In genomic region chr3:30285188-30286006, GRCh38 we compare ENCODE assay signal across 13 cellular contexts.
DNase-seq lines count a peak whose midpoint lies in the region; ATAC-seq and TF ChIP-seq lines count a peak whose summit lies in the region.
"Had no signal": no experiment of that assay in that cellular context is flagged by ENCODE, and none has a peak within 500 bp of the region (broad histone marks: within the 10 kb centered on the region; RNA-seq: fewer than 3 reads in every experiment).

No MANE protein-coding gene starts in this region.

- H3K36me3 ChIP-seq in Loucy (ENCODE audit: insufficient read depth, low read length) (no peaks in the 10 kb centered on the region), left lung (no peaks in the 10 kb centered on the region), subcutaneous abdominal adipose tissue (ENCODE audit: control insufficient read depth in 5 of 5, insufficient read depth in 5 of 5, low read length in 5 of 5) (no peaks in the 10 kb centered on the region)
- no peaks in the 10 kb centered on the region for H3K36me3 ChIP-seq in CD8-positive, alpha-beta memory T cell (ENCODE audit: insufficient read depth, low read length)
- H3K36me3 ChIP-seq: pancreas had no signal

- H3K4me3 ChIP-seq in Loucy (ENCODE audit: low read length, poor library complexity, severe bottlenecking) = peak overlapping the region; percentile 3
- H3K4me3 ChIP-seq in left lung = no peak overlapping the region
- no peak overlapping the region for H3K4me3 ChIP-seq in subcutaneous abdominal adipose tissue (ENCODE audit: low read depth in 1 of 5, low read length in 5 of 5)
- no peak overlapping the region for H3K4me3 ChIP-seq in CD8-positive, alpha-beta memory T cell (ENCODE audit: low read length)
- H3K4me3 ChIP-seq: pancreas had no signal

- no peak overlapping the region for H3K4me3 Mint-ChIP-seq in chondrocyte (ENCODE audit: unreplicated experiment)
- H3K4me3 Mint-ChIP-seq in CD8-positive, alpha-beta memory T cell = no peak overlapping the region

- CTCF ChIA-PET in CD8-positive, alpha-beta memory T cell (lab: Charles Lee) = no interaction called here

- no peaks in the 10 kb centered on the region for H3K27me3 Mint-ChIP-seq in chondrocyte (ENCODE audit: low read depth)
- H3K27me3 Mint-ChIP-seq in CD8-positive, alpha-beta memory T cell = peaks cover 0 to 1% of the 10 kb centered on the region in 2 donors
- H3K27me3 Mint-ChIP-seq: brain had no signal

- peak overlapping the region; percentile 27 for H3K27ac Mint-ChIP-seq in chondrocyte (ENCODE audit: unreplicated experiment)
- no peak overlapping the region for H3K27ac Mint-ChIP-seq in CD8-positive, alpha-beta memory T cell

- peak overlapping the region; percentile 45 for H3K4me2 ChIP-seq in Loucy (ENCODE audit: low read depth, low read length, poor library complexity, severe bottlenecking)

- peaks cover 2% of the 10 kb centered on the region; the same call in 1 of the 2 replicates for H3F3A ChIP-seq in Loucy (ENCODE audit: low read depth)

- no peaks in the 10 kb centered on the region for H3K9me3 ChIP-seq in Loucy (ENCODE audit: insufficient read depth, low read depth, low read length)
- no peaks in the 10 kb centered on the region for H3K9me3 ChIP-seq in left lung
- H3K9me3 ChIP-seq in subcutaneous abdominal adipose tissue (ENCODE audit: control insufficient read depth in 5 of 5, low read length in 5 of 5) = no peaks in the 10 kb centered on the region
- H3K9me3 ChIP-seq in CD8-positive, alpha-beta memory T cell (ENCODE audit: low read length) = no peaks in the 10 kb centered on the region
- H3K9me3 ChIP-seq: pancreas had no signal

- no peak for TF ChIP-seq CTCF in Loucy (conservative IDR thresholded peaks at IDR 0.05; ENCODE audit: low read length)
- no peak for TF ChIP-seq CTCF in chondrocyte (IDR thresholded peaks at IDR 0.05)
- no peak for TF ChIP-seq CTCF in left lung (IDR thresholded peaks at IDR 0.05)

- H3K4me1 Mint-ChIP-seq in chondrocyte (ENCODE audit: low read depth) = peaks cover 51% of the 10 kb centered on the region
- H3K4me1 Mint-ChIP-seq in CD8-positive, alpha-beta memory T cell = peaks cover 10 to 17% (median 14%) of the 10 kb centered on the region in 3 donors

- no peak for ATAC-seq in left lung
- no peak for ATAC-seq in HG02973 (IDR thresholded peaks at IDR 0.05; ENCODE audit: unreplicated experiment)
- no peak for ATAC-seq in GM21367 (IDR thresholded peaks at IDR 0.05; ENCODE audit: unreplicated experiment)

- POLR2A ChIA-PET in CD8-positive, alpha-beta memory T cell (lab: Charles Lee) = no interaction called here

- H3K9ac ChIP-seq in Loucy (ENCODE audit: low read depth, low read length, poor library complexity, severe bottlenecking) (no peak overlapping the region), subcutaneous abdominal adipose tissue (ENCODE audit: low read length in 5 of 5) (no peak overlapping the region)

- H3K27ac ChIP-seq in left lung (peak overlapping the region; percentile 24 to 43), subcutaneous abdominal adipose tissue (ENCODE audit: low read depth, low read length) (peak overlapping the region; percentile 64)
- no peak overlapping the region for H3K27ac ChIP-seq in CD8-positive, alpha-beta memory T cell (ENCODE audit: low read depth, low read length)

- H3K27me3 ChIP-seq in Loucy (ENCODE audit: insufficient read depth, low read length, poor library complexity, severe bottlenecking) (no peaks in the 10 kb centered on the region), left lung (no peaks in the 10 kb centered on the region), subcutaneous abdominal adipose tissue (ENCODE audit: control insufficient read depth in 5 of 5, insufficient read depth in 4 of 5, low read length in 5 of 5) (no peaks in the 10 kb centered on the region)
- no peaks in the 10 kb centered on the region for H3K27me3 ChIP-seq in CD8-positive, alpha-beta memory T cell (ENCODE audit: insufficient read depth, low read length, poor library complexity, severe bottlenecking)
- H3K27me3 ChIP-seq: pancreas had no signal

- H4K20me1 ChIP-seq in Loucy (ENCODE audit: insufficient read depth, low read length, poor library complexity, severe bottlenecking) = no peaks in the 10 kb centered on the region

- no peaks in the 10 kb centered on the region for H3K79me2 ChIP-seq in Loucy (ENCODE audit: insufficient read depth, low read length)

- H3K36me3 Mint-ChIP-seq in chondrocyte (ENCODE audit: low read depth) = no peaks in the 10 kb centered on the region
- peaks cover 0 to 4% (median 0%) of the 10 kb centered on the region in 3 donors for H3K36me3 Mint-ChIP-seq in CD8-positive, alpha-beta memory T cell
- H3K36me3 Mint-ChIP-seq: brain had no signal

- H2AFZ ChIP-seq in Loucy (ENCODE audit: low read length) = peak overlapping the region; percentile 18; the same call in 1 of the 2 replicates

- H3K4me1 ChIP-seq in Loucy (ENCODE audit: insufficient read depth, low read length, poor library complexity, severe bottlenecking) (peaks cover 48% of the 10 kb centered on the region), left lung (peaks cover 4 to 30% of the 10 kb centered on the region in 2 donors), subcutaneous abdominal adipose tissue (ENCODE audit: control insufficient read depth in 5 of 5, insufficient read depth in 5 of 5, low read length in 5 of 5) (peaks cover 6 to 47% (median 21%) of the 10 kb centered on the region in 5 donors)
- peaks cover 6% of the 10 kb centered on the region for H3K4me1 ChIP-seq in CD8-positive, alpha-beta memory T cell (ENCODE audit: insufficient read depth, low read length)

- no peaks in the 10 kb centered on the region for H3K9me2 ChIP-seq in Loucy (replicated peaks; ENCODE audit: low read depth, low read length)

- DNase-seq in chondrocyte (ENCODE audit: low spot score) (no peak), left lung (no peak), NCI-H82 (lab: John Stamatoyannopoulos, UW) (no peak)
- DNase-seq in CD8-positive, alpha-beta memory T cell = no peak
- DNase-seq: activated effector memory CD4-positive, alpha-beta T cell treated with anti-CD3 and anti-CD28 coated beads, Interleukin-2, amount 50 U/mL, for 16 hours; effector CD8-positive, alpha-beta T cell; NCI-H1436 treated with DMSO at 0.1 percent for 48 hours had no signal

- intact Hi-C loops in left lung (cut with DNase I) = no loop called here

- H3K9me3 Mint-ChIP-seq in chondrocyte (ENCODE audit: low read depth) = no peaks in the 10 kb centered on the region
- no peaks in the 10 kb centered on the region for H3K9me3 Mint-ChIP-seq in CD8-positive, alpha-beta memory T cell
